In the genomic region with DNA sequence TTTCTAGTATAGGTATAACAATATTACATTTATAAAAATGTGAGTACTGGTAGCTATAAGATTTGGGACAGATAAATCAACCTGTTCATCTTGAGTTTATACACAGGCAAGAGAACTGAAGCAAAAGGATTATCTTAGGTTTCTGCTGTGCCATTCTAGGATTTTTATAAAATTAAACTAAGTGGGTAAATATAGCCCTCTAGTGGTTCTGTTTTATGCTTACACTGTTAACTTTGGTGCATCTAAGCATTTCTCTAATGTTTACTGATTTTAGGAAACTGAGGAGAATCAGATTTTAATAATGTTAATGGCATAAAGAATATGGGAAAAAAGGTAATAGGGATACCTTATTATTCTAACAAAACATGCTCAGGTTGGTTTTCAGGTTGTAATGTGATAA, we compare ENCODE assay signal across 8 cellular contexts. TPM values are rescaled to one million over a fixed set of nuclear protein-coding genes. Genes with fewer than 3 reads are reported as not detected.
DNase-seq lines count a peak whose midpoint lies in the region; ATAC-seq and TF ChIP-seq lines count a peak whose summit lies in the region.

No MANE protein-coding gene starts in this region.

- no peaks in the 10 kb centered on the region for H3K9me2 ChIP-seq in Loucy (replicated peaks; ENCODE audit: low read depth, low read length)

- H3K79me2 ChIP-seq in Loucy (ENCODE audit: insufficient read depth, low read length), result 0 out of 2 replicates have a peak, but pooled peaks cover under 1% of the 10 kb centered on the region

- POLR2A ChIA-PET in naive thymus-derived CD8-positive, alpha-beta T cell (lab: Charles Lee), result no interaction called here
- POLR2A ChIA-PET in activated CD4-positive, alpha-beta memory T cell treated with anti-CD3 and anti-CD28 coated beads for 36 hours (lab: Charles Lee), result no interaction called here

- peak; percentile 56 for TF ChIP-seq CTCF in AG09319 (IDR thresholded peaks at IDR 0.05; ENCODE audit: low read depth, low read length)
- TF ChIP-seq CTCF in Loucy (conservative IDR thresholded peaks at IDR 0.05; ENCODE audit: low read length), result peak; percentile 72
- peak; percentile 85 for TF ChIP-seq CTCF in chondrocyte (IDR thresholded peaks at IDR 0.05)

- no peak overlapping the region for H3K4me2 ChIP-seq in Loucy (ENCODE audit: low read depth, low read length, poor library complexity, severe bottlenecking)

- H3K27ac Mint-ChIP-seq in chondrocyte (ENCODE audit: unreplicated experiment), result no peak overlapping the region
- H3K27ac Mint-ChIP-seq in naive thymus-derived CD8-positive, alpha-beta T cell, result no peak overlapping the region
- H3K27ac Mint-ChIP-seq in activated CD4-positive, alpha-beta memory T cell treated with anti-CD3 and anti-CD28 coated beads for 36 hours, result no peak overlapping the region

- no peaks in the 10 kb centered on the region for H3K27me3 Mint-ChIP-seq in chondrocyte (ENCODE audit: low read depth)
- no peaks in the 10 kb centered on the region for H3K27me3 Mint-ChIP-seq in naive thymus-derived CD8-positive, alpha-beta T cell
- no peaks in the 10 kb centered on the region for H3K27me3 Mint-ChIP-seq in activated CD4-positive, alpha-beta memory T cell treated with anti-CD3 and anti-CD28 coated beads for 36 hours

- ATAC-seq in GM18858 (IDR thresholded peaks at IDR 0.05; ENCODE audit: unreplicated experiment) (peak; percentile 79), HG02571 (IDR thresholded peaks at IDR 0.05; ENCODE audit: unreplicated experiment) (no peak)
- peak; percentile 39 to 49 for ATAC-seq in naive thymus-derived CD8-positive, alpha-beta T cell

- H3K4me3 Mint-ChIP-seq in chondrocyte (ENCODE audit: unreplicated experiment), result no peak overlapping the region
- no peak overlapping the region for H3K4me3 Mint-ChIP-seq in naive thymus-derived CD8-positive, alpha-beta T cell
- no peak overlapping the region for H3K4me3 Mint-ChIP-seq in activated CD4-positive, alpha-beta memory T cell treated with anti-CD3 and anti-CD28 coated beads for 36 hours

- no peak overlapping the region for H3K9ac ChIP-seq in Loucy (ENCODE audit: low read depth, low read length, poor library complexity, severe bottlenecking)

- no peaks in the 10 kb centered on the region for H3F3A ChIP-seq in Loucy (ENCODE audit: low read depth)

- peaks cover 5% of the 10 kb centered on the region for H3K36me3 Mint-ChIP-seq in chondrocyte (ENCODE audit: low read depth)
- H3K36me3 Mint-ChIP-seq in naive thymus-derived CD8-positive, alpha-beta T cell, result peaks cover 3 to 42% (median 3%) of the 10 kb centered on the region in 3 donors
- H3K36me3 Mint-ChIP-seq in activated CD4-positive, alpha-beta memory T cell treated with anti-CD3 and anti-CD28 coated beads for 36 hours, result peaks cover 24% of the 10 kb centered on the region

- H3K4me1 ChIP-seq in Loucy (ENCODE audit: insufficient read depth, low read length, poor library complexity, severe bottlenecking), result peaks cover 3% of the 10 kb centered on the region

- H3K4me3 ChIP-seq in Loucy (ENCODE audit: low read length, poor library complexity, severe bottlenecking), result no peak overlapping the region

- H3K9me3 ChIP-seq in Loucy (ENCODE audit: insufficient read depth, low read depth, low read length), result no peaks in the 10 kb centered on the region

- H3K4me1 Mint-ChIP-seq in chondrocyte (ENCODE audit: low read depth), result no peaks in the 10 kb centered on the region
- H3K4me1 Mint-ChIP-seq in naive thymus-derived CD8-positive, alpha-beta T cell, result peaks cover 0 to 3% (median 0%) of the 10 kb centered on the region in 4 donors
- peaks cover 6% of the 10 kb centered on the region for H3K4me1 Mint-ChIP-seq in activated CD4-positive, alpha-beta memory T cell treated with anti-CD3 and anti-CD28 coated beads for 36 hours (ENCODE audit: low read depth)

- peaks cover 28% of the 10 kb centered on the region; the same call in 1 of the 2 replicates for H3K36me3 ChIP-seq in Loucy (ENCODE audit: insufficient read depth, low read length)

- H4K20me1 ChIP-seq in Loucy (ENCODE audit: insufficient read depth, low read length, poor library complexity, severe bottlenecking), result no peaks in the 10 kb centered on the region

- no peak overlapping the region for H2AFZ ChIP-seq in Loucy (ENCODE audit: low read length)

- intact Hi-C loops in activated CD4-positive, alpha-beta memory T cell treated with anti-CD3 and anti-CD28 coated beads for 36 hours (cut with micrococcal nuclease), result loop anchor here (10.0 kb wide), 1 partner anchor 148 kb away; no protein-coding TSS in a partner anchor

- CTCF ChIA-PET in activated CD4-positive, alpha-beta memory T cell treated with anti-CD3 and anti-CD28 coated beads for 36 hours (lab: Charles Lee), result interaction anchor here (0.7 to 4.2 kb wide), 13 partner anchors 9 to 401 kb away, joined by 3 to 18 read pairs (median 5); partner anchors contain the start of genes GAR1, PLA2G12A and SEC24B

- H3K27me3 ChIP-seq in Loucy (ENCODE audit: insufficient read depth, low read length, poor library complexity, severe bottlenecking), result no peaks in the 10 kb centered on the region

- no peak for DNase-seq in AG09319 (ENCODE audit: extremely low read depth, low read depth)
- no peak for DNase-seq in chondrocyte (ENCODE audit: low spot score)
- DNase-seq in naive thymus-derived CD8-positive, alpha-beta T cell, result peak in 3 of 10 donors; percentile 26 to 39 (median 38)
- no peak for DNase-seq in stimulated activated CD4-positive, alpha-beta T cell treated with anti-CD3 and anti-CD28 coated beads, Interleukin-2, amount 100 ng/mL, for 24 hours
- DNase-seq in activated CD4-positive, alpha-beta memory T cell treated with anti-CD3 and anti-CD28 coated beads for 36 hours, result no peak

- H3K9me3 Mint-ChIP-seq in chondrocyte (ENCODE audit: low read depth), result no peaks in the 10 kb centered on the region
- H3K9me3 Mint-ChIP-seq in naive thymus-derived CD8-positive, alpha-beta T cell, result no peaks in the 10 kb centered on the region
- no peaks in the 10 kb centered on the region for H3K9me3 Mint-ChIP-seq in activated CD4-positive, alpha-beta memory T cell treated with anti-CD3 and anti-CD28 coated beads for 36 hours

RNA-seq across cellular contexts. Expression of gene RRH, which starts 1.1 kb away (rescaled TPM):
- not detected in 3 replicates for total RNA-seq in chondrocyte
- under 1 TPM in 1 of 2 experiments, not detected in 1; 0.42 TPM for total RNA-seq in naive thymus-derived CD8-positive, alpha-beta T cell
- polyA plus RNA-seq in naive thymus-derived CD8-positive, alpha-beta T cell, result not detected
- total RNA-seq in activated CD4-positive, alpha-beta memory T cell treated with anti-CD3 and anti-CD28 coated beads for 36 hours, result under 1 TPM; 0.14 to 0.19 TPM

RNA-seq across cellular contexts. Expression of gene GAR1, which starts 11.2 kb away (rescaled TPM):
- total RNA-seq in chondrocyte, result 18.5 to 20.7 TPM (median 20.2 TPM) in 3 replicates
- total RNA-seq in naive thymus-derived CD8-positive, alpha-beta T cell, result 10 to 100 TPM; 13.0 to 13.3 TPM
- polyA plus RNA-seq in naive thymus-derived CD8-positive, alpha-beta T cell, result 10 to 100 TPM; 12.5 to 23.7 (median 16.2) TPM
- total RNA-seq in activated CD4-positive, alpha-beta memory T cell treated with anti-CD3 and anti-CD28 coated beads for 36 hours, result 10 to 100 TPM; 30.5 to 32.8 TPM

RNA-seq across cellular contexts. Expression of gene LRIT3, which starts 21.2 kb away (rescaled TPM):
- 0.07 to 0.17 TPM in 2 of 3 replicates, not detected in the other for total RNA-seq in chondrocyte
- total RNA-seq in naive thymus-derived CD8-positive, alpha-beta T cell, result under 1 TPM; 0.18 to 0.33 TPM
- polyA plus RNA-seq in naive thymus-derived CD8-positive, alpha-beta T cell, result not detected
- under 1 TPM; 0.10 to 0.14 TPM for total RNA-seq in activated CD4-positive, alpha-beta memory T cell treated with anti-CD3 and anti-CD28 coated beads for 36 hours

RNA-seq across cellular contexts. Expression of gene CFI, which starts 24.9 kb away (rescaled TPM):
- total RNA-seq in chondrocyte, result not detected in 3 replicates
- total RNA-seq in naive thymus-derived CD8-positive, alpha-beta T cell, result not detected
- not detected for polyA plus RNA-seq in naive thymus-derived CD8-positive, alpha-beta T cell
- total RNA-seq in activated CD4-positive, alpha-beta memory T cell treated with anti-CD3 and anti-CD28 coated beads for 36 hours, result under 1 TPM in 1 of 2 experiments, not detected in 1; 0.46 TPM
